ENCODE assay signal across 8 cellular contexts in genomic region chr19:15464394-15465385, GRCh38. TPM values are rescaled to one million over a fixed set of nuclear protein-coding genes. Genes with fewer than 3 reads are reported as not detected.
DNase-seq lines count a peak whose midpoint lies in the region; ATAC-seq and TF ChIP-seq lines count a peak whose summit lies in the region.

Gene RASAL3, minus strand, starts transcription at chr19:15464544. Its CDS starts 186 bp downstream, at chr19:15464358.

- ATAC-seq in GM18907 (IDR thresholded peaks at IDR 0.05; ENCODE audit: unreplicated experiment) (peak; percentile 49), GM19328 (IDR thresholded peaks at IDR 0.05; ENCODE audit: unreplicated experiment) (no peak), HG03045 (IDR thresholded peaks at IDR 0.05; ENCODE audit: unreplicated experiment) (no peak)

- H3K27me3 ChIP-seq in liver (ENCODE audit: control insufficient read depth in 4 of 4, insufficient read depth in 4 of 4, low read length in 3 of 4) = no peaks in the 10 kb centered on the region

- H3K9ac ChIP-seq in liver (ENCODE audit: low read depth in 1 of 2, low read length in 2 of 2) = no peak within 1 kb of the TSS

- H3K4me1 ChIP-seq in liver (ENCODE audit: control insufficient read depth in 4 of 4, insufficient read depth in 4 of 4, low read length in 3 of 4) = peaks cover 12 to 22% (median 18%) of the 10 kb centered on the region in 4 donors

- 39% methylated on average over 17 of the region's 17 CpGs for WGBS in liver

- DNase-seq in NOMO-1 treated with DMSO at 0.1 percent for 48 hours (lab: John Stamatoyannopoulos, UW; ENCODE audit: unreplicated experiment) (peak; percentile 44), SHP77 (lab: John Stamatoyannopoulos, UW) (no peak)
- peak; percentile 52 for DNase-seq in activated T-helper 9 cell treated with anti-CD3 and anti-CD28 coated beads, Interleukin-2, amount 50 U/mL, for 16 hours (ENCODE audit: low read depth)
- DNase-seq in stimulated activated naive CD4-positive, alpha-beta T cell (lab: John Stamatoyannopoulos, UW) = peak; percentile 14 to 47 (median 38)

- no peak for TF ChIP-seq RAD21 in liver (IDR thresholded peaks at IDR 0.05)

- H3K9me3 ChIP-seq in liver (ENCODE audit: control insufficient read depth in 4 of 4, low read length in 3 of 4) = no peaks in the 10 kb centered on the region

- H3K4me3 ChIP-seq in liver (ENCODE audit: low read depth in 1 of 3, low read length in 3 of 3) = peak within 1 kb of the TSS in 2 of 3 donors; percentile 25 to 30

- peaks cover 0 to 6% (median 0%) of the 10 kb centered on the region in 4 donors for H3K36me3 ChIP-seq in liver (ENCODE audit: control insufficient read depth in 4 of 4, insufficient read depth in 3 of 4, low read depth in 1 of 4, low read length in 3 of 4)

- TF ChIP-seq CTCF in liver (IDR thresholded peaks at IDR 0.05; ENCODE audit: low read depth, low read length, missing input control) = no peak

- peak within 1 kb of the TSS; percentile 51 to 55 for H3K27ac ChIP-seq in liver (ENCODE audit: low read depth in 1 of 2, low read length in 2 of 2)

TF ChIP-seq in liver, 16 proteins besides CTCF, POLR2A, EP300 and RAD21:
- TF ChIP-seq JUND (IDR thresholded peaks at IDR 0.05) (peak; percentile 42 to 58), RXRA (IDR thresholded peaks at IDR 0.05) (peak in 1 of 2 donors; percentile 44), HNF4A (conservative IDR thresholded peaks at IDR 0.05) (peak in 1 of 2 donors; percentile 35), HNF4G (IDR thresholded peaks at IDR 0.05) (no peak)
- TF ChIP-seq, protein P1, sequence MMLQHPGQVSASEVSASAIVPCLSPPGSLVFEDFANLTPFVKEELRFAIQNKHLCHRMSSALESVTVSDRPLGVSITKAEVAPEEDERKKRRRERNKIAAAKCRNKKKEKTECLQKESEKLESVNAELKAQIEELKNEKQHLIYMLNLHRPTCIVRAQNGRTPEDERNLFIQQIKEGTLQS (IDR thresholded peaks at IDR 0.05) = peak; percentile 30
TF ChIP-seq in liver: peak in this region for 4.

RNA-seq across cellular contexts. Expression of gene RASAL3, which starts in this region (rescaled TPM):
- total RNA-seq in liver = 1 to 10 TPM; 1.3 to 1.5 TPM
- under 1 TPM; 0.76 to 0.91 TPM for polyA plus RNA-seq in liver

Comparison
In these comparisons a context has a peak if more than half of its experiments do, and no peak if none do; other contexts are left out.
1. DNase-seq: peak in NOMO-1 treated with DMSO at 0.1 percent for 48 hours (single experiment), activated T-helper 9 cell treated with anti-CD3 and anti-CD28 coated beads, Interleukin-2, amount 50 U/mL, for 16 hours (single experiment) and stimulated activated naive CD4-positive, alpha-beta T cell (6 of 6); none in SHP77 (0 of 2).